ENCODE assay signal across 8 cellular contexts in genomic region chr7:106666353-106666752, GRCh38.
"Had no signal": no experiment of that assay in that cellular context is flagged by ENCODE, and none has a peak within 500 bp of the region (broad histone marks: within the 10 kb centered on the region; RNA-seq: fewer than 3 reads in every experiment).

No MANE protein-coding gene starts in this region.

- H3K4me3 Mint-ChIP-seq: HFFc6 had no signal

- ATAC-seq: HCT116 had no signal

- H3K4me3 ChIP-seq: GM23248, HAP-1 had no signal

- H3K27ac Mint-ChIP-seq: HFFc6 had no signal

- H3K27ac ChIP-seq: GM23248 had no signal

- DNase-seq: GM23248, GOT3, H7, HFFc6, IMR-90, KBM-7 had no signal
